ENCODE assay signal across 11 cellular contexts in the genomic region with DNA sequence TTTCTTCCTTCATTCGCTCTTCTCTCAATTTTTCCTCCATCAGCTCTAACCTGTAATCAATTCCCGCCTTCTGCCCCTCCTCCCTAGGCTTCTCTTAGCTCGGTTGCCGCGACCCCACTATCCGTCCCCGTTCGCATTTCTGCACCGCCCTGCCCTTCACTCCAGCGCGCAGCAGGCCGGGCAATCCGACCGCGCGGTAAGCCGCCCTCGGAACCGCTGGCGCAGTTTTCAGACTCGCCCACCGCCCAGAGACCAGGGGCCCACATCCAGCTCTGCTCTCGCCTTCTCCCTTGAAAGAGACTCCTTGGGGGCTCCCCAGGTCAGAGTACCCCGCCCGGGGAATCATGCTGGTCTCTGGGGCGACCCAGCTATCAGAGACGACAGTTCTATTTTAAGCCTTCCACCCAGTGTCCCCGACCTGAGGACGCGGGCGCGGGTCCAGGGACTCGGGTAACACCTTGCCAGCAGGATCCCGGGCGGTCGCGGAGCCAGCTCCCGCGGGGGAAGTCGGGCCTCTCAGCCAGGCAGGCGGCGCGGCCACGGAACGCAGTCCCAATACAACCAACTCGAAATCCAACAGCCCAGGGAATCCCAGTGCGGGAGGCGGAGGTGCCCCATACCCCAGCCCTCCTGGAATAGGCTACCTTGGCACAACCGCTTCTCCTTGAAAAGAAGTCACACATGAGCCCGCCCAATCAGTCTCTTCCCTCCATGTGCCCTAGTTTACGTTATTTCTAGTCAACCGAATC. TPM values are rescaled to one million over a fixed set of nuclear protein-coding genes. Genes with fewer than 3 reads are reported as not detected.
A peak's percentile ranks its signal among the peaks of the same experiment; 100 is the strongest.
DNase-seq lines count a peak whose midpoint lies in the region; ATAC-seq and TF ChIP-seq lines count a peak whose summit lies in the region.
"Had no signal": no experiment of that assay in that cellular context is flagged by ENCODE, and none has a peak within 500 bp of the region (broad histone marks: within the 10 kb centered on the region; RNA-seq: fewer than 3 reads in every experiment).

No MANE protein-coding gene starts in this region.

- no peaks in the 10 kb centered on the region for H3K36me3 ChIP-seq in duodenal mucosa (ENCODE audit: control insufficient read depth in 1 of 2, insufficient read depth in 2 of 2, low read length in 2 of 2)
- H3K36me3 ChIP-seq in tibial nerve: no peaks in the 10 kb centered on the region
- no peaks in the 10 kb centered on the region for H3K36me3 ChIP-seq in OCI-LY7 (ENCODE audit: insufficient read depth, low read length)

- intact Hi-C loops in lower leg skin (cut with DNase I; ENCODE audit: low total_unique reads): no loop called here
- intact Hi-C loops in OCI-LY7 (cut with micrococcal nuclease; ENCODE audit: unreplicated experiment): no loop called here

- H3K79me2 ChIP-seq in OCI-LY7 (ENCODE audit: insufficient read depth, low read depth, low read length): no peaks in the 10 kb centered on the region

- no peak for TF ChIP-seq EP300 in tibial nerve (IDR thresholded peaks at IDR 0.05)

- H3K36me3 Mint-ChIP-seq in activated CD4-positive, alpha-beta T cell treated with anti-CD3 and anti-CD28 coated beads, Interleukin-2, amount 10 ng/mL, durations not matched to agents 7 days and 5 days (ENCODE audit: low read depth): no peaks in the 10 kb centered on the region

- H3K27ac ChIP-seq in duodenal mucosa (ENCODE audit: low read depth, low read length) (no peak overlapping the region), tibial nerve (no peak overlapping the region), OCI-LY7 (ENCODE audit: low read depth, low read length, poor library complexity, severe bottlenecking) (no peak overlapping the region)

- ATAC-seq in GM18498 (IDR thresholded peaks at IDR 0.05; ENCODE audit: unreplicated experiment): no peak
- ATAC-seq in HG02623 (IDR thresholded peaks at IDR 0.05; ENCODE audit: unreplicated experiment): no peak

- TF ChIP-seq CTCF in lower leg skin (IDR thresholded peaks at IDR 0.05) (no peak), tibial nerve (IDR thresholded peaks at IDR 0.05) (no peak), OCI-LY7 (conservative IDR thresholded peaks at IDR 0.05; ENCODE audit: low read length) (no peak)

- 1% methylated on average over 39 to 52 of the region's 52 CpGs for WGBS in lower leg skin, 2 donors
- 3 to 4% methylated on average over 24 to 52 of the region's 52 CpGs for WGBS in tibial nerve, 2 donors

- DNase-seq in activated CD4-positive, alpha-beta T cell treated with anti-CD3 and anti-CD28 coated beads, Interleukin-2, amount 10 ng/mL, durations not matched to agents 7 days and 5 days: no peak
- no peak for DNase-seq in activated CD4-positive, alpha-beta T cell treated with anti-CD3 and anti-CD28 coated beads, Interleukin-2, amount 50 U/mL, for 1 hour
- DNase-seq in lower leg skin (ENCODE audit: low spot score in 2 of 2) (no peak), tibial nerve (ENCODE audit: low spot score in 2 of 2) (no peak), OCI-LY7 (ENCODE audit: low spot score) (no peak)
- DNase-seq: DMS153, hippocampal formation had no signal

- BruUV-seq in OCI-LY7 (replicated peaks; lab: Mats Ljungman, UMichigan): no TSS peak

- CTCF ChIA-PET in activated CD4-positive, alpha-beta T cell treated with anti-CD3 and anti-CD28 coated beads, Interleukin-2, amount 10 ng/mL, durations not matched to agents 7 days and 5 days (lab: Charles Lee): no interaction called here
- CTCF ChIA-PET in OCI-LY7 (lab: Charles Lee; ENCODE audit: unreplicated experiment): no interaction called here

- peaks cover 6% of the 10 kb centered on the region for H3K4me1 Mint-ChIP-seq in activated CD4-positive, alpha-beta T cell treated with anti-CD3 and anti-CD28 coated beads, Interleukin-2, amount 10 ng/mL, durations not matched to agents 7 days and 5 days

- no peak overlapping the region for H3K27ac Mint-ChIP-seq in activated CD4-positive, alpha-beta T cell treated with anti-CD3 and anti-CD28 coated beads, Interleukin-2, amount 10 ng/mL, durations not matched to agents 7 days and 5 days

- no peaks in the 10 kb centered on the region for H4K20me1 ChIP-seq in OCI-LY7 (ENCODE audit: insufficient read depth, low read length)

- H3K27me3 ChIP-seq in duodenal mucosa (ENCODE audit: control insufficient read depth in 1 of 2, insufficient read depth in 2 of 2, low read length in 2 of 2): peaks cover 24 to 38% of the 10 kb centered on the region in 2 donors
- H3K27me3 ChIP-seq in tibial nerve: peaks cover 2 to 31% of the 10 kb centered on the region in 2 donors

- no peaks in the 10 kb centered on the region for H3K9me3 Mint-ChIP-seq in activated CD4-positive, alpha-beta T cell treated with anti-CD3 and anti-CD28 coated beads, Interleukin-2, amount 10 ng/mL, durations not matched to agents 7 days and 5 days

- no peaks in the 10 kb centered on the region for H3K9me3 ChIP-seq in duodenal mucosa (ENCODE audit: control insufficient read depth in 1 of 2, low read length in 2 of 2)
- no peaks in the 10 kb centered on the region for H3K9me3 ChIP-seq in tibial nerve
- no peaks in the 10 kb centered on the region for H3K9me3 ChIP-seq in OCI-LY7 (ENCODE audit: low read length)

- H3K4me3 Mint-ChIP-seq in activated CD4-positive, alpha-beta T cell treated with anti-CD3 and anti-CD28 coated beads, Interleukin-2, amount 10 ng/mL, durations not matched to agents 7 days and 5 days: peak overlapping the region; percentile 22

- no peak overlapping the region for H3K4me2 ChIP-seq in OCI-LY7 (ENCODE audit: low read length)

- no peaks in the 10 kb centered on the region for H3K4me1 ChIP-seq in duodenal mucosa (ENCODE audit: control insufficient read depth in 1 of 2, insufficient read depth in 2 of 2, low read length in 2 of 2)
- H3K4me1 ChIP-seq in tibial nerve: peaks cover 0 to 14% (median 0%) of the 10 kb centered on the region in 4 donors
- H3K4me1 ChIP-seq in OCI-LY7 (ENCODE audit: insufficient read depth, low read length, poor library complexity, severe bottlenecking): no peaks in the 10 kb centered on the region

- H3K4me3 ChIP-seq in duodenal mucosa (ENCODE audit: low read depth in 1 of 2, low read length in 2 of 2) (peak overlapping the region; percentile 28 to 40), lower leg skin (ENCODE audit: low read depth, poor library complexity, severe bottlenecking) (peak overlapping the region; percentile 17), tibial nerve (peak overlapping the region in 3 of 4 donors; percentile 12 to 38 (median 23)), OCI-LY7 (ENCODE audit: low read depth, low read length, poor library complexity, severe bottlenecking) (no peak overlapping the region)

- POLR2A ChIA-PET in activated CD4-positive, alpha-beta T cell treated with anti-CD3 and anti-CD28 coated beads, Interleukin-2, amount 10 ng/mL, durations not matched to agents 7 days and 5 days (lab: Charles Lee): no interaction called here
- POLR2A ChIA-PET in OCI-LY7 (lab: Charles Lee): no interaction called here

- H3K9me2 ChIP-seq in OCI-LY7 (ENCODE audit: insufficient read depth, low read length): no peaks in the 10 kb centered on the region

- H2AFZ ChIP-seq in OCI-LY7 (ENCODE audit: low read length): no peak overlapping the region

- TF ChIP-seq POLR2A in lower leg skin (IDR thresholded peaks at IDR 0.05) (no peak), tibial nerve (IDR thresholded peaks at IDR 0.05) (no peak)

- peaks cover 75% of the 10 kb centered on the region for H3K27me3 Mint-ChIP-seq in activated CD4-positive, alpha-beta T cell treated with anti-CD3 and anti-CD28 coated beads, Interleukin-2, amount 10 ng/mL, durations not matched to agents 7 days and 5 days

- H3K9ac ChIP-seq in duodenal mucosa (ENCODE audit: low read depth in 1 of 2, low read length in 2 of 2): no peak overlapping the region

RNA-seq across cellular contexts. Expression of gene SLC38A4, which starts 5.7 kb away (rescaled TPM):
- not detected for total RNA-seq in activated CD4-positive, alpha-beta T cell treated with anti-CD3 and anti-CD28 coated beads, Interleukin-2, amount 10 ng/mL, durations not matched to agents 7 days and 5 days
- total RNA-seq in lower leg skin (1 to 10 TPM in 2 of 4 donors, under 1 TPM in 2; 0.46 to 1.9 (median 0.88) TPM), tibial nerve (under 1 TPM in 1 of 4 donors, not detected in 3; 0.42 TPM), OCI-LY7 (2022) (not detected in 2 replicates)
- not detected in 2 replicates for total RNA-seq in OCI-LY7 (2014; rRNA removed; shearing (Covaris generic))
- total RNA-seq: T-helper 1 cell treated with Interleukin-12 subunit alpha and Interleukin-12 subunit beta and Interleukin-4 antibody, amounts not matched to agents 30 ng/mL and 1 ng/mL, for 36 hours had no signal
